In genomic region chr3:99562990-99563607, GRCh38 we compare ENCODE assay signal across 27 cellular contexts.
DNase-seq lines count a peak whose midpoint lies in the region; ATAC-seq, FAIRE-seq and TF ChIP-seq lines count a peak whose summit lies in the region.
"Had no signal": no experiment of that assay in that cellular context is flagged by ENCODE, and none has a peak within 500 bp of the region (broad histone marks: within the 10 kb centered on the region; RNA-seq: fewer than 3 reads in every experiment).

No MANE protein-coding gene starts in this region.

- no peaks in the 10 kb centered on the region for H3K9me1 ChIP-seq in endothelial cell of umbilical vein (replicated peaks; ENCODE audit: control insufficient read depth, extremely low read depth, insufficient read depth, low read length)

- H3K27me3 Mint-ChIP-seq in activated T-cell treated with anti-CD3 and anti-CD28 coated beads, Interleukin-2, amount 50 U/mL, for 72 hours (ENCODE audit: low read depth): no peaks in the 10 kb centered on the region
- H3K27me3 Mint-ChIP-seq: CD4-positive, alpha-beta T cell; natural killer cell treated with Interleukin-12 subunit alpha and Interleukin-12 subunit beta and Interleukin-15 and Interleukin-18, amount 100 ng/mL, for 72 hours had no signal

- dilution Hi-C loops in endothelial cell of umbilical vein (cut with MboI; ENCODE audit: extremely low pct_ligation_motif_present, low sequenced_read_pairs): no loop called here

- no peaks in the 10 kb centered on the region for H3K9me2 ChIP-seq in PC-3 (replicated peaks; ENCODE audit: low read length)

- H3K27me3 ChIP-seq in PC-3 (ENCODE audit: low read length) (no peaks in the 10 kb centered on the region), endothelial cell of umbilical vein (ENCODE audit: control insufficient read depth in 2 of 2, insufficient read depth in 2 of 2, low read length in 2 of 2) (no peaks in the 10 kb centered on the region), osteoblast (ENCODE audit: insufficient read depth, low read length) (no peaks in the 10 kb centered on the region)
- H3K27me3 ChIP-seq: gastroesophageal sphincter, MG63, SJCRH30 had no signal

- H4K20me1 ChIP-seq in PC-3 (ENCODE audit: low read length): no peaks in the 10 kb centered on the region
- H4K20me1 ChIP-seq in endothelial cell of umbilical vein (replicated peaks; ENCODE audit: control insufficient read depth, extremely low read depth, insufficient read depth, low read length): no peaks in the 10 kb centered on the region
- H4K20me1 ChIP-seq in osteoblast (ENCODE audit: insufficient read depth, low read length): no peaks in the 10 kb centered on the region

- H3K9me3 Mint-ChIP-seq in activated T-cell treated with anti-CD3 and anti-CD28 coated beads, Interleukin-2, amount 50 U/mL, for 72 hours: peaks cover 1% of the 10 kb centered on the region in 2 donors
- H3K9me3 Mint-ChIP-seq: activated T-helper 1 cell treated with anti-CD3 and anti-CD28 coated beads, Interleukin-12 subunit alpha, Interleukin-12 subunit beta, Interleukin-2, Interleukin-4 antibody, amounts not matched to agents 30 ng/mL and 10 ng/mL and 1 ng/mL, durations not matched to agents 14 hours and 24 hours and 36 hours; T-helper 1 cell treated with Interleukin-12 subunit alpha and Interleukin-12 subunit beta and Interleukin-4 antibody, amounts not matched to agents 30 μg/mL and 1 μg/mL, for 36 hours had no signal

- no peak overlapping the region for H3K4me3 ChIP-seq in PC-3 (ENCODE audit: low read length)
- no peak overlapping the region for H3K4me3 ChIP-seq in endothelial cell of umbilical vein (replicated peaks in 1 of 3; ENCODE audit: insufficient read depth in 1 of 3, low read depth in 1 of 3, low read length in 3 of 3)
- H3K4me3 ChIP-seq in osteoblast (ENCODE audit: insufficient read depth, low read length): no peak overlapping the region
- H3K4me3 ChIP-seq: gastroesophageal sphincter, MG63, SJCRH30 had no signal

- ATAC-seq in PC-3: peak; percentile 73
- no peak for ATAC-seq in activated T-cell treated with anti-CD3 and anti-CD28 coated beads, Interleukin-2, amount 50 U/mL, for 72 hours (replicated peaks in 1 of 2)
- ATAC-seq: gastroesophageal sphincter; left cardiac atrium; natural killer cell treated with Interleukin-12 subunit alpha and Interleukin-12 subunit beta and Interleukin-15 and Interleukin-18, amount 100 ng/mL, for 72 hours had no signal

- no peaks in the 10 kb centered on the region for H3K79me2 ChIP-seq in PC-3 (ENCODE audit: low read length)
- no peaks in the 10 kb centered on the region for H3K79me2 ChIP-seq in endothelial cell of umbilical vein (ENCODE audit: control insufficient read depth, insufficient read depth, low read length)
- H3K79me2 ChIP-seq in osteoblast (ENCODE audit: insufficient read depth, low read length): no peaks in the 10 kb centered on the region

- H3K36me3 ChIP-seq in PC-3 (ENCODE audit: low read depth, low read length) (0 out of 2 replicates have a peak, but pooled peaks cover 3% of the 10 kb centered on the region), endothelial cell of umbilical vein (ENCODE audit: control insufficient read depth in 2 of 2, extremely low read depth in 1 of 2, insufficient read depth in 2 of 2, low read length in 2 of 2) (no peaks in the 10 kb centered on the region), osteoblast (ENCODE audit: insufficient read depth, low read length) (no peaks in the 10 kb centered on the region)
- H3K36me3 ChIP-seq: gastroesophageal sphincter, MG63, SJCRH30 had no signal

- CTCF ChIA-PET in PC-3 (lab: Charles Lee): no interaction called here
- CTCF ChIA-PET in endothelial cell of umbilical vein (lab: Charles Lee): interaction anchor here (0.9 to 1.5 kb wide), 6 partner anchors 14 to 448 kb away, joined by 3 to 7 read pairs (median 4); no protein-coding TSS in a partner anchor

- no peak for TF ChIP-seq POLR2A in endothelial cell of umbilical vein (IDR thresholded peaks at IDR 0.05; ENCODE audit: low read depth, low read length)

- peak overlapping the region; percentile 3; the same call in 1 of the 2 replicates for H3K4me2 ChIP-seq in PC-3 (ENCODE audit: low read length)
- peak overlapping the region; percentile 9 for H3K4me2 ChIP-seq in endothelial cell of umbilical vein (ENCODE audit: insufficient read depth, low read length)
- no peak overlapping the region for H3K4me2 ChIP-seq in osteoblast (ENCODE audit: insufficient read depth, low read length)

- BruUV-seq in PC-3 (replicated peaks; lab: Mats Ljungman, UMichigan) (no TSS peak), endothelial cell of umbilical vein (replicated peaks; lab: Mats Ljungman, UMichigan) (no TSS peak)

- POLR2A ChIA-PET in PC-3 (lab: Charles Lee; ENCODE audit: unreplicated experiment): no interaction called here
- POLR2A ChIA-PET in endothelial cell of umbilical vein (lab: Charles Lee): no interaction called here

- FAIRE-seq in endothelial cell of umbilical vein (lab: Jason Lieb, UNC): no peak
- FAIRE-seq: GM12891 had no signal

- no peak for TF ChIP-seq CTCF in PC-3 (conservative IDR thresholded peaks at IDR 0.05; ENCODE audit: low read depth, low read length)
- TF ChIP-seq CTCF in endothelial cell of umbilical vein (IDR thresholded peaks at IDR 0.05; ENCODE audit: extremely low read depth in 1 of 2, insufficient read depth in 1 of 2, low read depth in 1 of 2, low read length in 2 of 2): no peak
- no peak for TF ChIP-seq CTCF in osteoblast (IDR thresholded peaks at IDR 0.05; ENCODE audit: extremely low read depth, low read depth, low read length)

- H3K4me1 ChIP-seq in PC-3 (ENCODE audit: insufficient read depth, low read length) (peaks cover 22% of the 10 kb centered on the region), endothelial cell of umbilical vein (ENCODE audit: control insufficient read depth, extremely low read depth, insufficient read depth, low read length) (peaks cover 6% of the 10 kb centered on the region), osteoblast (ENCODE audit: insufficient read depth, low read length) (peaks cover 11% of the 10 kb centered on the region)
- H3K4me1 ChIP-seq: gastroesophageal sphincter, SJCRH30 had no signal

- no peaks in the 10 kb centered on the region for H3F3A ChIP-seq in PC-3 (ENCODE audit: low read length, unreplicated experiment)

- no peak overlapping the region for H3K27ac ChIP-seq in PC-3 (ENCODE audit: low read length)
- H3K27ac ChIP-seq in endothelial cell of umbilical vein (ENCODE audit: insufficient read depth, low read depth, low read length): peak overlapping the region; percentile 39
- peak overlapping the region; percentile 27 for H3K27ac ChIP-seq in osteoblast (ENCODE audit: low read depth, low read length)
- H3K27ac ChIP-seq: gastroesophageal sphincter, SJCRH30 had no signal

- no peaks in the 10 kb centered on the region for H3K4me1 Mint-ChIP-seq in activated T-cell treated with anti-CD3 and anti-CD28 coated beads, Interleukin-2, amount 50 U/mL, for 72 hours (ENCODE audit: low read depth)
- H3K4me1 Mint-ChIP-seq: activated naive CD4-positive, alpha-beta T cell treated with anti-CD3 and anti-CD28 coated beads, Interleukin-2, amount 50 U/mL, for 24 hours; brain; mesothelial cell of epicardium had no signal

- H3K4me3 Mint-ChIP-seq in activated T-cell treated with anti-CD3 and anti-CD28 coated beads, Interleukin-2, amount 50 U/mL, for 72 hours: no peak overlapping the region
- H3K4me3 Mint-ChIP-seq: activated naive CD4-positive, alpha-beta T cell treated with anti-CD3 and anti-CD28 coated beads, Interleukin-2, amount 50 U/mL, for 24 hours; activated T-helper 1 cell treated with anti-CD3 and anti-CD28 coated beads, Interleukin-12 subunit alpha, Interleukin-12 subunit beta, Interleukin-2, Interleukin-4 antibody, amounts not matched to agents 30 ng/mL and 10 ng/mL and 1 ng/mL, durations not matched to agents 14 hours and 24 hours and 36 hours; brain; CD4-positive, alpha-beta T cell; mesothelial cell of epicardium; natural killer cell treated with Interleukin-12 subunit alpha and Interleukin-12 subunit beta and Interleukin-15 and Interleukin-18, amount 100 ng/mL, for 72 hours; T-helper 1 cell treated with Interleukin-12 subunit alpha and Interleukin-12 subunit beta and Interleukin-4 antibody, amounts not matched to agents 30 μg/mL and 1 μg/mL, for 36 hours had no signal

- no peak overlapping the region for H3K9ac ChIP-seq in PC-3 (ENCODE audit: low read length)
- no peak overlapping the region for H3K9ac ChIP-seq in endothelial cell of umbilical vein (replicated peaks; ENCODE audit: extremely low read depth, insufficient read depth, low read length)

- no peaks in the 10 kb centered on the region for H3K36me3 Mint-ChIP-seq in activated T-cell treated with anti-CD3 and anti-CD28 coated beads, Interleukin-2, amount 50 U/mL, for 72 hours (ENCODE audit: insufficient read depth in 2 of 2)
- H3K36me3 Mint-ChIP-seq: activated naive CD4-positive, alpha-beta T cell treated with anti-CD3 and anti-CD28 coated beads, Interleukin-2, amount 50 U/mL, for 24 hours; brain; mesothelial cell of epicardium; natural killer cell treated with Interleukin-12 subunit alpha and Interleukin-12 subunit beta and Interleukin-15 and Interleukin-18, amount 100 ng/mL, for 72 hours had no signal

- H3K9me3 ChIP-seq in PC-3 (ENCODE audit: low read length): no peaks in the 10 kb centered on the region
- H3K9me3 ChIP-seq in endothelial cell of umbilical vein (replicated peaks; ENCODE audit: control insufficient read depth, insufficient read depth, low read length): no peaks in the 10 kb centered on the region
- no peaks in the 10 kb centered on the region for H3K9me3 ChIP-seq in osteoblast (ENCODE audit: low read depth, low read length)
- H3K9me3 ChIP-seq: MG63, SJCRH30 had no signal

- no peak overlapping the region for H3K27ac Mint-ChIP-seq in activated T-cell treated with anti-CD3 and anti-CD28 coated beads, Interleukin-2, amount 50 U/mL, for 72 hours
- H3K27ac Mint-ChIP-seq: activated naive CD4-positive, alpha-beta T cell treated with anti-CD3 and anti-CD28 coated beads, Interleukin-2, amount 50 U/mL, for 24 hours; activated T-helper 1 cell treated with anti-CD3 and anti-CD28 coated beads, Interleukin-12 subunit alpha, Interleukin-12 subunit beta, Interleukin-2, Interleukin-4 antibody, amounts not matched to agents 30 ng/mL and 10 ng/mL and 1 ng/mL, durations not matched to agents 14 hours and 24 hours and 36 hours; brain; CD4-positive, alpha-beta T cell; mesothelial cell of epicardium; natural killer cell treated with Interleukin-12 subunit alpha and Interleukin-12 subunit beta and Interleukin-15 and Interleukin-18, amount 100 ng/mL, for 72 hours; T-helper 1 cell treated with Interleukin-12 subunit alpha and Interleukin-12 subunit beta and Interleukin-4 antibody, amounts not matched to agents 30 μg/mL and 1 μg/mL, for 36 hours had no signal

- intact Hi-C loops in PC-3 (cut with micrococcal nuclease) (no loop called here), endothelial cell of umbilical vein (cut with micrococcal nuclease) (no loop called here)

- DNase-seq in ELR (ENCODE audit: low read depth): peak; percentile 84
- DNase-seq in PC-3: peak; percentile 77
- DNase-seq in endothelial cell of umbilical vein (ENCODE audit: low read depth, low spot score): peak; percentile 20
- DNase-seq in osteoblast (ENCODE audit: insufficient read length, low spot score, missing footprints): no peak
- no peak for DNase-seq in mesenteric fat pad (ENCODE audit: low spot score)
- no peak for DNase-seq in GF-D8 (lab: John Stamatoyannopoulos, UW)
- no peak for DNase-seq in RPMI8226
- DNase-seq in activated T-cell treated with anti-CD3 and anti-CD28 coated beads, Interleukin-2, amount 50 U/mL, for 72 hours: no peak
- DNase-seq: activated CD4-positive, alpha-beta T cell treated with anti-CD3 and anti-CD28 coated beads for 48 hours; CD4-positive, alpha-beta T cell; DMS153; GOT3; left cardiac atrium; MG63; NCI-H1436 treated with DMSO at 0.1 percent for 48 hours; NCI-H2227 treated with DMSO at 0.1 percent for 48 hours; SJCRH30; stimulated activated CD4-positive, alpha-beta T cell treated with anti-CD3 and anti-CD28 coated beads, Interleukin-2, amount 100 ng/mL, for 24 hours; stimulated activated naive CD4-positive, alpha-beta T cell treated with Interleukin-2 at 50 U/mL for 16 hours had no signal

- H2AFZ ChIP-seq in PC-3 (ENCODE audit: low read length): no peak overlapping the region
- H2AFZ ChIP-seq in endothelial cell of umbilical vein (ENCODE audit: low read depth, low read length): no peak overlapping the region
- H2AFZ ChIP-seq in osteoblast (ENCODE audit: low read length): no peak overlapping the region

Comparison
In these comparisons a context has a peak if more than half of its experiments do, and no peak if none do; other contexts are left out.
1. DNase-seq: peak in ELR (single experiment), PC-3 (single experiment) and endothelial cell of umbilical vein (single experiment); none in osteoblast (single experiment), mesenteric fat pad (single experiment), GF-D8 (single experiment), RPMI8226 (single experiment) and activated T-cell treated with anti-CD3 and anti-CD28 coated beads, Interleukin-2, amount 50 U/mL, for 72 hours (0 of 2).